Comparison of ENCODE assay signal across 8 cellular contexts in genomic region chr10:45235260-45235699, GRCh38.
A peak's percentile ranks its signal among the peaks of the same experiment; 100 is the strongest.
DNase-seq lines count a peak whose midpoint lies in the region; TF ChIP-seq lines count a peak whose summit lies in the region.
"Not testable (repeated sequence)": the region's sequence is repeated elsewhere in the genome, so short reads cannot be mapped to it uniquely, and the experiment has no call there.

No MANE protein-coding gene starts in this region.

- H3K4me2 ChIP-seq in SU-DHL-6 (ENCODE audit: low read depth, low read length, poor library complexity, severe bottlenecking): not testable (repeated sequence)

- H3K36me3 ChIP-seq in CD8-positive, alpha-beta memory T cell (ENCODE audit: insufficient read depth, low read length); SU-DHL-6 (ENCODE audit: low read length): not testable (repeated sequence)

- not testable (repeated sequence) for H3K9me2 ChIP-seq in SU-DHL-6 (replicated peaks; ENCODE audit: insufficient read depth, low read length)

- not testable (repeated sequence) for H3K9me3 ChIP-seq in CD8-positive, alpha-beta memory T cell (ENCODE audit: low read length); SU-DHL-6 (ENCODE audit: insufficient read depth, low read length)

- not testable (repeated sequence) for H3K9ac ChIP-seq in SU-DHL-6 (ENCODE audit: low read length)

- peak; percentile 37 for TF ChIP-seq CTCF in SU-DHL-6 (IDR thresholded peaks at IDR 0.05; ENCODE audit: insufficient read depth, low read length, poor library complexity, severe bottlenecking)
- peak; percentile 48 for TF ChIP-seq CTCF in fibroblast of mammary gland (conservative IDR thresholded peaks at IDR 0.05; ENCODE audit: control insufficient read depth, insufficient read depth, low read depth, low read length)

- not testable (repeated sequence) for H3K4me1 ChIP-seq in CD8-positive, alpha-beta memory T cell (ENCODE audit: insufficient read depth, low read length)

- CTCF ChIA-PET in CD8-positive, alpha-beta memory T cell (lab: Charles Lee): interaction anchor here (1.3 to 2.1 kb wide), 4 partner anchors 11 to 18 kb away, joined by 4 to 16 read pairs (median 8); no protein-coding TSS in a partner anchor

- not testable (repeated sequence) for H3K27ac Mint-ChIP-seq in CD8-positive, alpha-beta memory T cell

- not testable (repeated sequence) for H3K9me3 Mint-ChIP-seq in CD8-positive, alpha-beta memory T cell

- not testable (repeated sequence) for H2AFZ ChIP-seq in SU-DHL-6 (ENCODE audit: low read depth, low read length, severe bottlenecking)

- POLR2A ChIA-PET in CD8-positive, alpha-beta memory T cell (lab: Charles Lee): not testable (repeated sequence)

- not testable (repeated sequence) for H3K27me3 ChIP-seq in CD8-positive, alpha-beta memory T cell (ENCODE audit: insufficient read depth, low read length, poor library complexity, severe bottlenecking); SU-DHL-6 (ENCODE audit: low read length)

- H3K36me3 Mint-ChIP-seq in CD8-positive, alpha-beta memory T cell: not testable (repeated sequence)

- H3K79me2 ChIP-seq in SU-DHL-6 (ENCODE audit: insufficient read depth, low read length): not testable (repeated sequence)

- H4K20me1 ChIP-seq in SU-DHL-6 (ENCODE audit: low read depth, low read length): not testable (repeated sequence)

- not testable (repeated sequence) for H3K4me3 Mint-ChIP-seq in CD8-positive, alpha-beta memory T cell

- H3K4me1 Mint-ChIP-seq in CD8-positive, alpha-beta memory T cell: not testable (repeated sequence)

- H3K27me3 Mint-ChIP-seq in CD8-positive, alpha-beta memory T cell: peaks cover 10 to 20% of the 10 kb centered on the region in 2 donors

- DNase-seq in CD8-positive, alpha-beta memory T cell: peak; percentile 20 to 66 (median 50)
- DNase-seq in H4 (ENCODE audit: low spot score): peak; percentile 81
- DNase-seq in NCI-H1930 (lab: John Stamatoyannopoulos, UW): peak; percentile 11 to 28
- peak; percentile 76 for DNase-seq in activated effector memory CD4-positive, alpha-beta T cell treated with anti-CD3 and anti-CD28 coated beads, Interleukin-2, amount 50 U/mL, for 16 hours
- DNase-seq in fibroblast of mammary gland (ENCODE audit: low read depth): peak; percentile 78
- DNase-seq in mucosa of gallbladder (ENCODE audit: low spot score): peak; percentile 68
- DNase-seq in stimulated activated CD8-positive, alpha-beta memory T cell treated with anti-CD3 and anti-CD28 coated beads, Interleukin-12 subunit alpha, Interleukin-12 subunit beta, amount 100 ng/mL, for 4 hours (ENCODE audit: low read depth): peak; percentile 5

- H3F3A ChIP-seq in SU-DHL-6 (ENCODE audit: insufficient read depth): not testable (repeated sequence)

- H3K4me3 ChIP-seq in CD8-positive, alpha-beta memory T cell (ENCODE audit: low read length); SU-DHL-6 (ENCODE audit: insufficient read depth, low read length, poor library complexity, severe bottlenecking); fibroblast of mammary gland (ENCODE audit: control insufficient read depth, low read depth, low read length): not testable (repeated sequence)

- not testable (repeated sequence) for H3K27ac ChIP-seq in CD8-positive, alpha-beta memory T cell (ENCODE audit: low read depth, low read length); SU-DHL-6 (ENCODE audit: low read depth, low read length)

Comparison
In these comparisons a context has a peak if more than half of its experiments do, and no peak if none do; other contexts are left out.
1. DNase-seq: peak in every context shown above with its lines; median percentile 81 in H4; 78 in fibroblast of mammary gland; 76 in activated effector memory CD4-positive, alpha-beta T cell treated with anti-CD3 and anti-CD28 coated beads, Interleukin-2, amount 50 U/mL, for 16 hours; 68 in mucosa of gallbladder; 50 in CD8-positive, alpha-beta memory T cell; 20 in NCI-H1930; 5 in stimulated activated CD8-positive, alpha-beta memory T cell treated with anti-CD3 and anti-CD28 coated beads, Interleukin-12 subunit alpha, Interleukin-12 subunit beta, amount 100 ng/mL, for 4 hours.